ENCODE assay signal across 8 cellular contexts in the genomic region with DNA sequence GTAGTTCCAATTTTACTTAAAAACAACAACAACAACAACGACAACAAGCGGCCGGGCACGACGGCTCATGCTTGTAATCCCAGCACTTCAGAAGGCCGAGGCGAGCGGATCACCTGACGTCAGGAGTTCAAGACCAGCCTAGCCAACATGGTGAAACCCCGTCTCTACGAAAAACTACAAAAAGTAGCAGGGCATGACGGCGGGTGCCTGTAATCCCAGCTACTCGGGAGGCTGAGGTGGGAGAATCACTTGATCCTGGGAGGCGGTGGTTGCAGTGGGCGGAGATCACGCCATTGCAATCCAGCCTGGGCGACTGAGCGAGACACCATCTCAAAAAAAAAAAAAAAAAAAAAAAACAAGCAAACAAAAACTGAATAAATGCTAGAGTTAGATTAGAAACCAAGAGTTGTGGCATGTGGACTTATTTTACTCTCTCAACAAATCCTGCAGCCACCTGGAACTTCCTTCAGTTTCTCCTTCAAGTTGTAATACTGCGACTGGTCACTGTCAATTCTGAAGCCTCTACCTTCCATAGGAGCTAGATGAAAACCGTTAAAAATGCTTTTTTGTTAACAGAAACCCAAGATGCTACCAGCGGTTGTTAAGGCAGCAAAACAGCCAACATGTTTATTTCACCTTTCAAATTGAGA. TPM values are rescaled to one million over a fixed set of nuclear protein-coding genes. Genes with fewer than 3 reads are reported as not detected.
A peak's percentile ranks its signal among the peaks of the same experiment; 100 is the strongest.
DNase-seq lines count a peak whose midpoint lies in the region; ATAC-seq and TF ChIP-seq lines count a peak whose summit lies in the region.

No MANE protein-coding gene starts in this region.

- no peaks in the 10 kb centered on the region for H3K4me1 ChIP-seq in right cardiac atrium (ENCODE audit: control insufficient read depth, insufficient read depth, low read length)
- peaks cover 9% of the 10 kb centered on the region for H3K4me1 ChIP-seq in skeletal muscle satellite cell (ENCODE audit: control insufficient read depth, insufficient read depth, low read length)

- H3K4me3 ChIP-seq in right cardiac atrium (ENCODE audit: low read length): peak overlapping the region; percentile 73
- peak overlapping the region; percentile 97 for H3K4me3 ChIP-seq in skeletal muscle satellite cell (ENCODE audit: low read length)

- WGBS in right cardiac atrium: 37% methylated on average over 22 of the region's 22 CpGs

- H3K4me3 Mint-ChIP-seq in activated naive CD4-positive, alpha-beta T cell treated with anti-CD3 and anti-CD28 coated beads for 36 hours: peak overlapping the region; percentile 98
- H3K4me3 Mint-ChIP-seq in activated B cell treated with CpG ODN at 0.5 μM for 24 hours: peak overlapping the region; percentile 97

- intact Hi-C loops in activated naive CD4-positive, alpha-beta T cell treated with anti-CD3 and anti-CD28 coated beads for 36 hours (cut with micrococcal nuclease): loop anchor here (5.0 kb wide), 1 partner anchor 821 kb away; a partner anchor contains a TSS
- intact Hi-C loops in activated B cell treated with CpG ODN at 0.5 μM for 24 hours (cut with micrococcal nuclease): no loop called here
- intact Hi-C loops in right cardiac atrium (cut with DNase I): no loop called here

- peak overlapping the region; percentile 38 for H3K27ac ChIP-seq in right cardiac atrium (ENCODE audit: low read length)

- DNase-seq in activated naive CD4-positive, alpha-beta T cell treated with anti-CD3 and anti-CD28 coated beads for 36 hours: no peak
- no peak for DNase-seq in activated naive CD4-positive, alpha-beta T cell treated with Interleukin-2 at 50 U/mL for 16 hours
- DNase-seq in activated B cell treated with CpG ODN at 0.5 μM for 24 hours: no peak
- no peak for DNase-seq in right cardiac atrium
- no peak for DNase-seq in NCI-H187 (lab: John Stamatoyannopoulos, UW)
- no peak for DNase-seq in COLO829 (ENCODE audit: low spot score)
- no peak for DNase-seq in iPS-NIHi11 (ENCODE audit: low spot score)

- peak overlapping the region; percentile 94 for H3K27ac Mint-ChIP-seq in activated naive CD4-positive, alpha-beta T cell treated with anti-CD3 and anti-CD28 coated beads for 36 hours
- peak overlapping the region; percentile 97 for H3K27ac Mint-ChIP-seq in activated B cell treated with CpG ODN at 0.5 μM for 24 hours

- no peaks in the 10 kb centered on the region for H3K9me3 Mint-ChIP-seq in activated naive CD4-positive, alpha-beta T cell treated with anti-CD3 and anti-CD28 coated beads for 36 hours
- H3K9me3 Mint-ChIP-seq in activated B cell treated with CpG ODN at 0.5 μM for 24 hours: no peaks in the 10 kb centered on the region

- no peaks in the 10 kb centered on the region for H3K27me3 ChIP-seq in right cardiac atrium (ENCODE audit: control insufficient read depth, insufficient read depth)
- H3K27me3 ChIP-seq in skeletal muscle satellite cell (ENCODE audit: control insufficient read depth, insufficient read depth, low read length): no peaks in the 10 kb centered on the region

- no peak for ATAC-seq in activated B cell treated with CpG ODN at 0.5 μM for 24 hours (ENCODE audit: low read depth)
- ATAC-seq in right cardiac atrium: no peak

- TF ChIP-seq CTCF in activated B cell treated with CpG ODN at 0.5 μM for 24 hours (IDR thresholded peaks at IDR 0.05): no peak

- peaks cover 16% of the 10 kb centered on the region for H3K36me3 ChIP-seq in skeletal muscle satellite cell (ENCODE audit: insufficient read depth, low read length)

- H3K9ac ChIP-seq in skeletal muscle satellite cell (ENCODE audit: low read depth, low read length): peak overlapping the region; percentile 94

- no peaks in the 10 kb centered on the region for H3K27me3 Mint-ChIP-seq in activated naive CD4-positive, alpha-beta T cell treated with anti-CD3 and anti-CD28 coated beads for 36 hours (ENCODE audit: low read depth)
- H3K27me3 Mint-ChIP-seq in activated B cell treated with CpG ODN at 0.5 μM for 24 hours: no peaks in the 10 kb centered on the region

- POLR2A ChIA-PET in activated B cell treated with CpG ODN at 0.5 μM for 24 hours (lab: Charles Lee): interaction anchor here (0.7 to 2.6 kb wide), 5 partner anchors 21 to 322 kb away, joined by 3 to 14 read pairs (median 6); a partner anchor contains a TSS

- no peaks in the 10 kb centered on the region for H3K9me3 ChIP-seq in right cardiac atrium (ENCODE audit: control insufficient read depth, low read length)
- H3K9me3 ChIP-seq in skeletal muscle satellite cell (replicated peaks; ENCODE audit: low read length): no peaks in the 10 kb centered on the region

- peaks cover 18% of the 10 kb centered on the region for H3K36me3 Mint-ChIP-seq in activated naive CD4-positive, alpha-beta T cell treated with anti-CD3 and anti-CD28 coated beads for 36 hours (ENCODE audit: low read depth)
- H3K36me3 Mint-ChIP-seq in activated B cell treated with CpG ODN at 0.5 μM for 24 hours (ENCODE audit: low read depth): peaks cover 33% of the 10 kb centered on the region

- peaks cover 38% of the 10 kb centered on the region for H3K4me1 Mint-ChIP-seq in activated naive CD4-positive, alpha-beta T cell treated with anti-CD3 and anti-CD28 coated beads for 36 hours (ENCODE audit: low read depth)
- H3K4me1 Mint-ChIP-seq in activated B cell treated with CpG ODN at 0.5 μM for 24 hours: peaks cover 35% of the 10 kb centered on the region

- CTCF ChIA-PET in activated naive CD4-positive, alpha-beta T cell treated with anti-CD3 and anti-CD28 coated beads for 36 hours (lab: Charles Lee): interaction anchor here (1.1 to 2.0 kb wide), 2 partner anchors 23 to 76 kb away, joined by 3 to 4 read pairs; a partner anchor contains a TSS
- CTCF ChIA-PET in activated B cell treated with CpG ODN at 0.5 μM for 24 hours (lab: Charles Lee): interaction anchor here (1.7 kb wide), 2 partner anchors 23 to 77 kb away, joined by 6 to 8 read pairs; a partner anchor contains a TSS

- peak overlapping the region; percentile 87 for H3K4me2 ChIP-seq in skeletal muscle satellite cell (ENCODE audit: low read length)

RNA-seq across cellular contexts. Expression of a gene that starts 1.3 kb away (rescaled TPM):
- total RNA-seq in activated naive CD4-positive, alpha-beta T cell treated with anti-CD3 and anti-CD28 coated beads for 36 hours: 100 to 1,000 TPM; 467 TPM
- total RNA-seq in activated B cell treated with CpG ODN at 0.5 μM for 24 hours (336 and 348 TPM in 2 replicates), right cardiac atrium (1,000 to 10,000 TPM; 1,050 to 1,210 (median 1,148) TPM)
- 1,401 TPM for polyA plus RNA-seq in right cardiac atrium
- total RNA-seq in skeletal muscle satellite cell (2012; rRNA removed): 844 TPM in 2 replicates

RNA-seq across cellular contexts. Expression of a gene that starts 7.4 kb away (rescaled TPM):
- 10 to 100 TPM; 59.4 to 60.9 TPM for total RNA-seq in activated naive CD4-positive, alpha-beta T cell treated with anti-CD3 and anti-CD28 coated beads for 36 hours
- 34.6 and 39.5 TPM in 2 replicates for total RNA-seq in activated B cell treated with CpG ODN at 0.5 μM for 24 hours
- 10 to 100 TPM in 1 of 4 donors, 1 to 10 TPM in 3; 8.8 to 13.0 (median 9.2) TPM for total RNA-seq in right cardiac atrium
- polyA plus RNA-seq in right cardiac atrium: 15.0 TPM
- total RNA-seq in skeletal muscle satellite cell (2012; rRNA removed): 41.7 and 44.1 TPM in 2 replicates

RNA-seq across cellular contexts. Expression of a gene that starts 24.7 kb away (rescaled TPM):
- 10 to 100 TPM; 14.3 TPM for total RNA-seq in activated naive CD4-positive, alpha-beta T cell treated with anti-CD3 and anti-CD28 coated beads for 36 hours
- total RNA-seq in activated B cell treated with CpG ODN at 0.5 μM for 24 hours (0.51 and 0.60 TPM in 2 replicates), right cardiac atrium (1 to 10 TPM; 2.0 to 4.0 (median 2.5) TPM)
- polyA plus RNA-seq in right cardiac atrium: 1.5 TPM
- 4.8 and 9.1 TPM in 2 replicates for total RNA-seq in skeletal muscle satellite cell (2012; rRNA removed)
